Comparison of ENCODE assay signal across 1 cellular context in the genomic region with DNA sequence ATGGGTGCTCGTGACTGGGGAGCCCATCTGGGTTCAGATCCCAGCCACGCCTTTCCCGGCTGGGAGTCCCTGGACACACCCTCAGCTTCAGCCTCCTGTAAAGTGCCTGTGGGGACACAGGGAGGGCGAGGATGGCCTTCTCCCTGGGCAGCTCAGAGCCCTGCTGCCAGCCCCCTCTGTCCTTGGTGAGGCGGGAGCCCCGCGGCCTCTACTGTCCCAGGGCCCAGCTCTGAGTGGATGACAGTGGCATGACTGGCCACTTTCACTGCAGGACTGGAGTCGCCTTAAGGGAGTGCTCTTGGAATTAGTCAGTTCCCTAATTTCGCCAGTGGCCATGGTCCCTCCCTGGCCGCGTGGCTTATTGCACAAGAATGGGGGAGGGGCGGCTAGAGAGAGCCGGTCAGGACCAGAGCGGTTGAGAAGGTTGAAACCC.
TF ChIP-seq lines count a peak whose summit lies in the region.

No MANE protein-coding gene starts in this region.

TF ChIP-seq in K562, 482 proteins besides CTCF, POLR2A, EP300 and RAD21 (continued from another document):
- TF ChIP-seq, protein P1, sequence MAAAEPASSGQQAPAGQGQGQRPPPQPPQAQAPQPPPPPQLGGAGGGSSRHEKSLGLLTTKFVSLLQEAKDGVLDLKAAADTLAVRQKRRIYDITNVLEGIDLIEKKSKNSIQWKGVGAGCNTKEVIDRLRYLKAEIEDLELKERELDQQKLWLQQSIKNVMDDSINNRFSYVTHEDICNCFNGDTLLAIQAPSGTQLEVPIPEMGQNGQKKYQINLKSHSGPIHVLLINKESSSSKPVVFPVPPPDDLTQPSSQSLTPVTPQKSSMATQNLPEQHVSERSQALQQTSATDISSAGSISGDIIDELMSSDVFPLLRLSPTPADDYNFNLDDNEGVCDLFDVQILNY (CRISPR knock-in tag; IDR thresholded peaks at IDR 0.05) = no peak
- TF ChIP-seq PYGO2 (tag; IDR thresholded peaks at IDR 0.05) (no peak), CTBP1 (IDR thresholded peaks at IDR 0.05; ENCODE audit: borderline replicate concordance) (0 out of 2 replicates have a peak, but pooled peaks have one; percentile 24), TRIM24 (IDR thresholded peaks at IDR 0.05) (peak; percentile 80 to 82), ZNF316 (IDR thresholded peaks at IDR 0.05) (no peak), CREB1 (IDR thresholded peaks at IDR 0.05) (no peak), CREB1 (CRISPR knock-in tag; IDR thresholded peaks at IDR 0.05) (peak; percentile 33; the same call in 1 of the 2 replicates), BACH1 (tag; IDR thresholded peaks at IDR 0.05) (no peak), MCM7 (IDR thresholded peaks at IDR 0.05) (no peak), TARDBP (IDR thresholded peaks at IDR 0.05) (no peak), MYBL2 (IDR thresholded peaks at IDR 0.05; ENCODE audit: low read depth) (no peak), MYBL2 (CRISPR knock-in tag; IDR thresholded peaks at IDR 0.05; ENCODE audit: borderline replicate concordance) (no peak), CEBPB (tag; IDR thresholded peaks at IDR 0.05) (peak; percentile 99), MAFG (tag; conservative IDR thresholded peaks at IDR 0.05) (0 out of 2 replicates have a peak, but pooled peaks have one; percentile 15), ZNF707 (CRISPR knock-in tag; conservative IDR thresholded peaks at IDR 0.05) (no peak), KLF10 (CRISPR knock-in tag; IDR thresholded peaks at IDR 0.05) (no peak)
TF ChIP-seq in K562: peak in this region for 21.
